17 cellular contexts compared by ENCODE assay signal in the genomic region with DNA sequence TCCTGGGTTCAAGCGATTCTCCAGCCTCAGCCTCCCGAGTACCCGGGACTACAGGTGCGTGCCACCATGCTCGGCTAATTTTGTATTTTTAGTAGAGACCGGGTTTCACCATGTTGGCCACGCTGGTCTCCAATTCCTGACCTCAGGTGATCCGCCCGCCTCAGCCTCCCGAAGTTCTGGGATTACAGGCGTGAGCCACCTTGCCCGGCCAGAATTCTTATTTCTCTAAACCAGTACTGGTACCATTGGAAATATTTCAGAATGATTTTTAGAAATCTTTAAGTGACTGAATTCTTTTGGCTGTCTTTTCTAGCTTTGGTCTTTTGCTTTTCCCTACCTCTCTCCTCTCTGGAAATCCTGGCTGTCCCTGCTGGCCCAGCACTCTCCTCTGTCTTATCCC. TPM values are rescaled to one million over a fixed set of nuclear protein-coding genes. Genes with fewer than 3 reads are reported as not detected.
DNase-seq lines count a peak whose midpoint lies in the region; ATAC-seq and TF ChIP-seq lines count a peak whose summit lies in the region.
"Had no signal": no experiment of that assay in that cellular context is flagged by ENCODE, and none has a peak within 500 bp of the region (broad histone marks: within the 10 kb centered on the region; RNA-seq: fewer than 3 reads in every experiment).

No MANE protein-coding gene starts in this region.

- CTCF ChIA-PET in activated CD4-positive, alpha-beta T cell treated with anti-CD3 and anti-CD28 coated beads, Interleukin-2, amount 10 ng/mL, durations not matched to agents 7 days and 5 days (lab: Charles Lee): no interaction called here

- H3K9me3 Mint-ChIP-seq in stimulated activated naive CD8-positive, alpha-beta T cell treated with anti-CD3 and anti-CD28 coated beads, Interleukin-15, Interleukin-2, amounts not matched to agents 100 ng/mL and 50 ng/mL, for 24 hours: no peaks in the 10 kb centered on the region
- no peaks in the 10 kb centered on the region for H3K9me3 Mint-ChIP-seq in neural crest cell
- no peaks in the 10 kb centered on the region for H3K9me3 Mint-ChIP-seq in activated CD4-positive, alpha-beta T cell treated with anti-CD3 and anti-CD28 coated beads, Interleukin-2, amount 10 ng/mL, durations not matched to agents 7 days and 5 days
- H3K9me3 Mint-ChIP-seq: activated CD8-positive, alpha-beta T cell treated with anti-CD3 and anti-CD28 coated beads for 36 hours had no signal

- DNase-seq in stimulated activated naive CD8-positive, alpha-beta T cell treated with anti-CD3 and anti-CD28 coated beads, Interleukin-15, Interleukin-2, amounts not matched to agents 100 U/mL and 50 U/mL, for 24 hours: no peak
- DNase-seq in epithelial cell of esophagus (ENCODE audit: low read depth) (no peak), neural crest cell (ENCODE audit: low read depth, low spot score) (no peak), KG1 (lab: John Stamatoyannopoulos, UW) (no peak)
- DNase-seq in activated CD4-positive, alpha-beta T cell treated with anti-CD3 and anti-CD28 coated beads, Interleukin-2, amount 10 ng/mL, durations not matched to agents 7 days and 5 days: no peak
- no peak for DNase-seq in stimulated activated CD4-positive, alpha-beta T cell treated with anti-CD3 and anti-CD28 coated beads, Interleukin-2, amount 100 ng/mL, for 48 hours
- DNase-seq: CD8-positive, alpha-beta memory T cell; EL; gastrocnemius medialis; left ventricle myocardium superior; NK-92 treated with Interleukin-12 subunit alpha and Interleukin-12 subunit beta, amount 100 ng/mL, for 24 hours; stimulated activated CD4-positive, alpha-beta T cell treated with anti-CD3 and anti-CD28 coated beads, Interleukin-15, amount 100 ng/mL, for 24 hours; stimulated activated naive CD4-positive, alpha-beta T cell treated with Interleukin-2 at 50 U/mL for 16 hours; WERI-Rb-1 had no signal

- no peaks in the 10 kb centered on the region for H3K36me3 Mint-ChIP-seq in stimulated activated naive CD8-positive, alpha-beta T cell treated with anti-CD3 and anti-CD28 coated beads, Interleukin-15, Interleukin-2, amounts not matched to agents 100 ng/mL and 50 ng/mL, for 24 hours (ENCODE audit: low read depth)
- peaks cover 3% of the 10 kb centered on the region for H3K36me3 Mint-ChIP-seq in neural crest cell (ENCODE audit: low read depth)
- no peaks in the 10 kb centered on the region for H3K36me3 Mint-ChIP-seq in activated CD4-positive, alpha-beta T cell treated with anti-CD3 and anti-CD28 coated beads, Interleukin-2, amount 10 ng/mL, durations not matched to agents 7 days and 5 days (ENCODE audit: low read depth)
- H3K36me3 Mint-ChIP-seq: CD8-positive, alpha-beta memory T cell had no signal

- ATAC-seq in stimulated activated naive CD8-positive, alpha-beta T cell treated with anti-CD3 and anti-CD28 coated beads, Interleukin-15, Interleukin-2, amounts not matched to agents 100 U/mL and 50 U/mL, for 24 hours: no peak
- no peak for ATAC-seq in GM18517 (IDR thresholded peaks at IDR 0.05; ENCODE audit: unreplicated experiment)
- ATAC-seq: gastrocnemius medialis, left ventricle myocardium superior had no signal

- H3K4me1 Mint-ChIP-seq in stimulated activated naive CD8-positive, alpha-beta T cell treated with anti-CD3 and anti-CD28 coated beads, Interleukin-15, Interleukin-2, amounts not matched to agents 100 ng/mL and 50 ng/mL, for 24 hours (ENCODE audit: low read depth): peaks cover 31% of the 10 kb centered on the region
- peaks cover 35% of the 10 kb centered on the region for H3K4me1 Mint-ChIP-seq in neural crest cell
- peaks cover 18% of the 10 kb centered on the region for H3K4me1 Mint-ChIP-seq in activated CD4-positive, alpha-beta T cell treated with anti-CD3 and anti-CD28 coated beads, Interleukin-2, amount 10 ng/mL, durations not matched to agents 7 days and 5 days

- TF ChIP-seq CTCF in epithelial cell of esophagus (IDR thresholded peaks at IDR 0.05; ENCODE audit: insufficient read depth, low read depth, low read length, missing control alignments) (no peak), neural crest cell (conservative IDR thresholded peaks at IDR 0.05) (no peak)

- peaks cover 71% of the 10 kb centered on the region for H3K27me3 Mint-ChIP-seq in stimulated activated naive CD8-positive, alpha-beta T cell treated with anti-CD3 and anti-CD28 coated beads, Interleukin-15, Interleukin-2, amounts not matched to agents 100 ng/mL and 50 ng/mL, for 24 hours
- no peaks in the 10 kb centered on the region for H3K27me3 Mint-ChIP-seq in neural crest cell (ENCODE audit: low read depth)
- peaks cover 54% of the 10 kb centered on the region for H3K27me3 Mint-ChIP-seq in activated CD4-positive, alpha-beta T cell treated with anti-CD3 and anti-CD28 coated beads, Interleukin-2, amount 10 ng/mL, durations not matched to agents 7 days and 5 days

- H3K27ac Mint-ChIP-seq in stimulated activated naive CD8-positive, alpha-beta T cell treated with anti-CD3 and anti-CD28 coated beads, Interleukin-15, Interleukin-2, amounts not matched to agents 100 ng/mL and 50 ng/mL, for 24 hours: no peak overlapping the region
- H3K27ac Mint-ChIP-seq in neural crest cell (ENCODE audit: unreplicated experiment): no peak overlapping the region
- no peak overlapping the region for H3K27ac Mint-ChIP-seq in activated CD4-positive, alpha-beta T cell treated with anti-CD3 and anti-CD28 coated beads, Interleukin-2, amount 10 ng/mL, durations not matched to agents 7 days and 5 days
- H3K27ac Mint-ChIP-seq: CD8-positive, alpha-beta memory T cell had no signal

- peak overlapping the region; percentile 37 for H3K4me3 ChIP-seq in epithelial cell of esophagus (ENCODE audit: low read length)

- peak overlapping the region; percentile 20 for H3K4me3 Mint-ChIP-seq in stimulated activated naive CD8-positive, alpha-beta T cell treated with anti-CD3 and anti-CD28 coated beads, Interleukin-15, Interleukin-2, amounts not matched to agents 100 ng/mL and 50 ng/mL, for 24 hours
- peak overlapping the region; percentile 82 for H3K4me3 Mint-ChIP-seq in neural crest cell
- H3K4me3 Mint-ChIP-seq in activated CD4-positive, alpha-beta T cell treated with anti-CD3 and anti-CD28 coated beads, Interleukin-2, amount 10 ng/mL, durations not matched to agents 7 days and 5 days: no peak overlapping the region

- POLR2A ChIA-PET in activated CD4-positive, alpha-beta T cell treated with anti-CD3 and anti-CD28 coated beads, Interleukin-2, amount 10 ng/mL, durations not matched to agents 7 days and 5 days (lab: Charles Lee): no interaction called here

RNA-seq across cellular contexts. Expression of a gene that starts 2.8 kb away (rescaled TPM):
- 25.2 and 26.7 TPM in 2 replicates for total RNA-seq in neural crest cell
- total RNA-seq in activated CD4-positive, alpha-beta T cell treated with anti-CD3 and anti-CD28 coated beads, Interleukin-2, amount 10 ng/mL, durations not matched to agents 7 days and 5 days: under 1 TPM; 0.33 to 0.45 TPM

Comparison
In these comparisons a context has a peak if more than half of its experiments do, and no peak if none do; other contexts are left out.
1. RNA of a gene that starts 2.8 kb away (total RNA-seq): 25.2 to 26.7 TPM in neural crest cell; 0.33 to 0.45 TPM in activated CD4-positive, alpha-beta T cell treated with anti-CD3 and anti-CD28 coated beads, Interleukin-2, amount 10 ng/mL, durations not matched to agents 7 days and 5 days; every median in the first group is over 10 times any median in the second.